In the genomic region with DNA sequence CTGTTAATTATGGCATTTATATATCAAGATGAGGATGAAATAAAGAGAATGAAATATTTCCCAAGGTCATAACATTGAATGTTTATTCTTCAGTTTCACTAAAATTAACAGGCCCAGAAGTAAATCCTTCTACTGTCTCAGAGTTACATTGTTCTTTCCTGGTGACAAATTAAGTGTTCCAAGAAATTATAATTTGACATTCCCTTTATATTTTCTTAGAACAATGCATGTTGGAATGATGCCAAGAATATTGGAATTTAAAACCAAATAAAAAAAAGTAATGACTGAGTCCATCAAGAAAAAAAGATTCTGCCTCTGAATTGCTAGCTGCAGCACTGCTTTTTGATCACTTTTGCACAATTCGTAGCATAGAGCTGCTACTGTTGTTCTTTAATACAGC, we compare ENCODE assay signal across 24 cellular contexts.
"Had no signal": no experiment of that assay in that cellular context is flagged by ENCODE, and none has a peak within 500 bp of the region (broad histone marks: within the 10 kb centered on the region; RNA-seq: fewer than 3 reads in every experiment).

No MANE protein-coding gene starts in this region.

- H3K27me3 ChIP-seq: esophagus muscularis mucosa, foreskin keratinocyte, gastroesophageal sphincter, heart left ventricle, hepatocyte, neutrophil, pancreas, right lobe of liver, suprapubic skin, transverse colon, upper lobe of right lung, uterus had no signal

- H3K27ac ChIP-seq: esophagus muscularis mucosa, foreskin keratinocyte, gastroesophageal sphincter, heart left ventricle, hepatocyte, neutrophil, pancreas, right lobe of liver, suprapubic skin, transverse colon, upper lobe of right lung, uterus had no signal

- DNase-seq: effector CD8-positive, alpha-beta T cell; endodermal cell; foreskin keratinocyte; heart left ventricle; kidney; mesenchymal stem cell; mucosa of descending colon; naive B cell; pancreas; right lobe of liver; small intestine; stimulated activated CD4-positive, alpha-beta T cell treated with anti-CD3 and anti-CD28 coated beads, Interleukin-15, amount 100 ng/mL, for 24 hours; stimulated activated CD4-positive, alpha-beta T cell treated with anti-CD3 and anti-CD28 coated beads, Interleukin-2, amount 100 ng/mL, for 48 hours; stimulated activated naive CD4-positive, alpha-beta T cell; stimulated activated naive CD8-positive, alpha-beta T cell treated with anti-CD3 and anti-CD28 coated beads, Interleukin-15, amount 100 ng/mL, for 72 hours; transverse colon; upper lobe of right lung; uterus had no signal

- H3K36me3 ChIP-seq: esophagus muscularis mucosa, gastroesophageal sphincter, heart left ventricle, neutrophil, pancreas, right lobe of liver, suprapubic skin, transverse colon, upper lobe of right lung, uterus had no signal

- H3K4me3 ChIP-seq: esophagus muscularis mucosa, gastroesophageal sphincter, heart left ventricle, hepatocyte, lung, mucosa of descending colon, pancreas, right lobe of liver, suprapubic skin, transverse colon, upper lobe of right lung, uterus had no signal
